In the genomic region with DNA sequence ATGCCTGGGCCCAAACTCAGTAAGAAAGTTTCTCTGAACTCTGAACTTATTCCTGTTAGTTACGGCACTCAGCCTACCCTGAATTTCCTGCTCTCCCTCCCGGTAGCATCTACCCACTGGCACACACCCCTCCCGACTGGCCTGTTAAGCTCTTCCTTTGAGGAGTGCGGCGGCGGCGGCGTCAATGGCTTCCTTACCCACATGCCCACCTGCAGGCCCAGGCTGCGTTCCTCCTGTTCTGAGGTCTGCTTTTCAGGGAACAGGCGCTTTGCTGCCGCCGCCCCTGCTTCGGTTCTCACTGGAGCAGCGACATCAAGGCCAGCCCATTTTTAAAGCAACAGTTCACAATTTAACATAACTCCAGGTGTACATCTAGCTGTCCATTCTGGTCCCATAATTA, we compare ENCODE assay signal across 1 cellular context.
TF ChIP-seq lines count a peak whose summit lies in the region.

No MANE protein-coding gene starts in this region.

TF ChIP-seq in H1, 55 proteins besides CTCF, POLR2A, EP300 and RAD21 (continued from another document):
- peak; percentile 45; the same call in 1 of the 2 replicates for TF ChIP-seq E2F6 (IDR thresholded peaks at IDR 0.05)
- TF ChIP-seq, protein P1, sequence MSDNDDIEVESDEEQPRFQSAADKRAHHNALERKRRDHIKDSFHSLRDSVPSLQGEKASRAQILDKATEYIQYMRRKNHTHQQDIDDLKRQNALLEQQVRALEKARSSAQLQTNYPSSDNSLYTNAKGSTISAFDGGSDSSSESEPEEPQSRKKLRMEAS (IDR thresholded peaks at IDR 0.05): peak; percentile 52
